ENCODE assay signal across 8 cellular contexts in genomic region chr6:13711384-13711725, GRCh38. TPM values are rescaled to one million over a fixed set of nuclear protein-coding genes. Genes with fewer than 3 reads are reported as not detected.
DNase-seq lines count a peak whose midpoint lies in the region; ATAC-seq and TF ChIP-seq lines count a peak whose summit lies in the region.

No MANE protein-coding gene starts in this region.

- peak overlapping the region; percentile 55 for H3K4me3 Mint-ChIP-seq in activated CD4-positive, alpha-beta T cell treated with anti-CD3 and anti-CD28 coated beads, Interleukin-2, amount 10 ng/mL, durations not matched to agents 24 days and 14 days

- DNase-seq in activated CD4-positive, alpha-beta T cell treated with anti-CD3 and anti-CD28 coated beads, Interleukin-2, amount 10 ng/mL, durations not matched to agents 24 days and 14 days: no peak
- DNase-seq in activated CD4-positive, alpha-beta T cell treated with anti-CD3 and anti-CD28 coated beads, Interleukin-2, amount 50 U/mL, for 4 hours: no peak
- DNase-seq in NCI-H2171 treated with DMSO at 0.1 percent for 48 hours (lab: John Stamatoyannopoulos, UW) (peak; percentile 79), kidney epithelial cell (ENCODE audit: low read depth) (no peak), thoracic aorta (ENCODE audit: low spot score) (no peak), NCI-H2227 treated with DMSO at 0.1 percent for 48 hours (lab: John Stamatoyannopoulos, UW) (no peak)

- no peaks in the 10 kb centered on the region for H3K36me3 ChIP-seq in kidney epithelial cell (ENCODE audit: control insufficient read depth, insufficient read depth, low read length)
- H3K36me3 ChIP-seq in thoracic aorta: no peaks in the 10 kb centered on the region

- H3K4me1 ChIP-seq in thoracic aorta (ENCODE audit: control insufficient read depth in 1 of 2, low read depth in 2 of 2): peaks cover 11 to 23% of the 10 kb centered on the region in 2 donors

- intact Hi-C loops in activated CD4-positive, alpha-beta T cell treated with anti-CD3 and anti-CD28 coated beads, Interleukin-2, amount 10 ng/mL, durations not matched to agents 24 days and 14 days (cut with micrococcal nuclease): loop anchor here (2.0 kb wide), 2 partner anchors 31 to 83 kb away; no protein-coding TSS in a partner anchor

- H3K9me3 ChIP-seq in thoracic aorta: no peaks in the 10 kb centered on the region

- peaks cover 10% of the 10 kb centered on the region for H3K36me3 Mint-ChIP-seq in activated CD4-positive, alpha-beta T cell treated with anti-CD3 and anti-CD28 coated beads, Interleukin-2, amount 10 ng/mL, durations not matched to agents 24 days and 14 days (ENCODE audit: low read depth)

- H3K27me3 Mint-ChIP-seq in activated CD4-positive, alpha-beta T cell treated with anti-CD3 and anti-CD28 coated beads, Interleukin-2, amount 10 ng/mL, durations not matched to agents 24 days and 14 days: no peaks in the 10 kb centered on the region

- no peak for TF ChIP-seq CTCF in kidney epithelial cell (IDR thresholded peaks at IDR 0.05; ENCODE audit: insufficient read depth, low read length, poor library complexity, severe bottlenecking)
- TF ChIP-seq CTCF in thoracic aorta (IDR thresholded peaks at IDR 0.05): no peak

- ATAC-seq in HG02642 (IDR thresholded peaks at IDR 0.05; ENCODE audit: poor library complexity, unreplicated experiment) (peak; percentile 65), thoracic aorta (ENCODE audit: insufficient number of reproducible peaks, low FRiP score, low read depth) (peak; percentile 22)

- H3K4me1 Mint-ChIP-seq in activated CD4-positive, alpha-beta T cell treated with anti-CD3 and anti-CD28 coated beads, Interleukin-2, amount 10 ng/mL, durations not matched to agents 24 days and 14 days: peaks cover 40% of the 10 kb centered on the region

- H3K4me3 ChIP-seq in kidney epithelial cell (ENCODE audit: low read depth, low read length) (peak overlapping the region; percentile 91), thoracic aorta (peak overlapping the region; percentile 98)

- no peaks in the 10 kb centered on the region for H3K27me3 ChIP-seq in kidney epithelial cell (ENCODE audit: control insufficient read depth, insufficient read depth, low read length)
- H3K27me3 ChIP-seq in thoracic aorta (replicated peaks; ENCODE audit: insufficient read depth): no peaks in the 10 kb centered on the region

- H3K27ac Mint-ChIP-seq in activated CD4-positive, alpha-beta T cell treated with anti-CD3 and anti-CD28 coated beads, Interleukin-2, amount 10 ng/mL, durations not matched to agents 24 days and 14 days: peak overlapping the region; percentile 69

- WGBS in adipose tissue, 3 donors: 0 to 1% (median 1%) methylated on average over 35 to 49 of the region's 49 CpGs

- H3K27ac ChIP-seq in adipose tissue (ENCODE audit: low read depth, low read length): peak overlapping the region; percentile 48
- peak overlapping the region; percentile 92 to 98 for H3K27ac ChIP-seq in thoracic aorta

- peaks cover 4% of the 10 kb centered on the region for H3K9me3 Mint-ChIP-seq in activated CD4-positive, alpha-beta T cell treated with anti-CD3 and anti-CD28 coated beads, Interleukin-2, amount 10 ng/mL, durations not matched to agents 24 days and 14 days

RNA-seq across cellular contexts. Expression of gene RANBP9, which starts 0.3 kb away (rescaled TPM):
- 52.6 and 56.2 TPM in 2 replicates for total RNA-seq in activated CD4-positive, alpha-beta T cell treated with anti-CD3 and anti-CD28 coated beads, Interleukin-2, amount 10 ng/mL, durations not matched to agents 24 days and 14 days
- 10 to 100 TPM; 10.6 to 24.9 (median 20.7) TPM for polyA plus RNA-seq in adipose tissue
- 25.7 and 28.6 TPM in 2 replicates for total RNA-seq in kidney epithelial cell
- 10 to 100 TPM; 51.6 to 53.8 TPM for total RNA-seq in thoracic aorta
